8 cellular contexts compared by ENCODE assay signal in the genomic region with DNA sequence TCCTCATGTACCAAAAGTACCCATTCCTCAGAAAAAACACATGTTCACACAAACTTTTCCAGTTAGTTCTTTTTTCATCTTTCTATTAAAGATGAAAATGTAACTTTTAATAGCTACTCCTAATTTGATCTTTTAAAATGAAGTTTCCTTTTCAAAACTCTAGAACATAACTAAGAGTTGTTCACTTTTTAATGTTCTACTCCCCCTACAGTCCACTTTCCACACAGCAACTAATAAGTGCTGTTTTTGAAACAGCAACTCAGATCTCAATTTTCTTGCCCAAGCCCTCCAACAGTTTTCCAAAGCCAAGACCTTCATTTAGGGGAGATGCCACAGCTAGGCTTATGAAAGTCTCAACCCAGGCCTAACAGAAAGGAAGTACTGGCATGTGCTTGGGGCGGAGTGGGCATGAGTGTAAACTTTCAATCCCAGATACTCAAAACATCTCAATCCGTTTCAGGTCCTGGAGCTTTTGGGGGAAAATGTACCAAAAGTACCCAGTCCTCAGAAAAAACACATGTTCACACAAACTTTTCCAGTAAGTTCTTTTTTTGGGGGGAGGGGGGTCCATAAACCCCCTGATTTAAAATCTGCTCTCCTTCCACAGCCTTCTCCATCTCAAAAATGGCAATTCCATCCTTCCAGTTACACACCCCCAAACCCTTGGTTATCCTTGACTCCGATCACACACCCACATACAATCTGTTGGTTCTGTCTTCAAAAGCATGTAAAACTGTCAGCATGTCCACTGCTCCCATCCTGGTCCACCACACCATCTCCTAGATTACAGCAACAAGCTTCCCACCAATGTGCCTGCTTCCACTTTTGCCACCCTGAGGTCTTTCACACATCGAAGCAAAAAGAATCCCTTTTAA. TPM values are rescaled to one million over a fixed set of nuclear protein-coding genes. Genes with fewer than 3 reads are reported as not detected.
DNase-seq lines count a peak whose midpoint lies in the region; ATAC-seq, FAIRE-seq and TF ChIP-seq lines count a peak whose summit lies in the region.

No MANE protein-coding gene starts in this region.

- TF ChIP-seq POLR2A in breast epithelium (IDR thresholded peaks at IDR 0.05), result no peak

- peaks cover 7 to 28% of the 10 kb centered on the region in 2 donors for H3K36me3 Mint-ChIP-seq in CD4-positive, alpha-beta memory T cell

- no peaks in the 10 kb centered on the region for H3K27me3 Mint-ChIP-seq in CD4-positive, alpha-beta memory T cell

- H3K4me1 ChIP-seq in CD4-positive, alpha-beta memory T cell (ENCODE audit: insufficient read depth, low read length), result peaks cover 49% of the 10 kb centered on the region
- H3K4me1 ChIP-seq in NT2/D1 (ENCODE audit: insufficient read depth, insufficient read length) (peaks cover 2% of the 10 kb centered on the region), breast epithelium (peaks cover 7 to 12% of the 10 kb centered on the region in 2 donors), lower lobe of right lung (peaks cover 42% of the 10 kb centered on the region)

- peaks cover 11% of the 10 kb centered on the region for H3K36me3 ChIP-seq in CD4-positive, alpha-beta memory T cell (ENCODE audit: insufficient read depth, low read length)
- H3K36me3 ChIP-seq in NT2/D1 (ENCODE audit: insufficient read depth, insufficient read length, low read length) (peaks cover 26% of the 10 kb centered on the region), breast epithelium (no peaks in the 10 kb centered on the region), lower lobe of right lung (peaks cover 10% of the 10 kb centered on the region)

- H3K27me3 ChIP-seq in CD4-positive, alpha-beta memory T cell (ENCODE audit: insufficient read depth, low read length), result no peaks in the 10 kb centered on the region
- no peaks in the 10 kb centered on the region for H3K27me3 ChIP-seq in NT2/D1 (ENCODE audit: insufficient read depth, insufficient read length)
- no peaks in the 10 kb centered on the region for H3K27me3 ChIP-seq in breast epithelium
- no peaks in the 10 kb centered on the region for H3K27me3 ChIP-seq in lower lobe of right lung (ENCODE audit: low read depth)

- H3K27ac Mint-ChIP-seq in CD4-positive, alpha-beta memory T cell, result peak overlapping the region; percentile 92 to 98 (median 96)

- peak overlapping the region; percentile 88 to 93 (median 92) for H3K4me3 Mint-ChIP-seq in CD4-positive, alpha-beta memory T cell

- no peaks in the 10 kb centered on the region for H3K9me3 ChIP-seq in CD4-positive, alpha-beta memory T cell (ENCODE audit: control insufficient read depth in 1 of 2, low read length in 2 of 2)
- H3K9me3 ChIP-seq in NT2/D1 (ENCODE audit: insufficient read depth, low read length) (no peaks in the 10 kb centered on the region), breast epithelium (no peaks in the 10 kb centered on the region), lower lobe of right lung (no peaks in the 10 kb centered on the region)

- peak overlapping the region; percentile 53 for H3K9ac ChIP-seq in NT2/D1 (ENCODE audit: insufficient read length, low read depth)

- H3K4me1 Mint-ChIP-seq in CD4-positive, alpha-beta memory T cell, result peaks cover 42 to 65% (median 49%) of the 10 kb centered on the region in 4 donors

- CTCF ChIA-PET in CD4-positive, alpha-beta memory T cell (lab: Charles Lee; ENCODE audit: partially characterized antibody), result interaction anchor here (0.9 to 7.3 kb wide), 21 partner anchors 9 to 321 kb away, joined by 3 to 168 read pairs (median 6); partner anchors contain the start of genes DYRK1B and PSMC4

- POLR2A ChIA-PET in CD4-positive, alpha-beta memory T cell (lab: Charles Lee; ENCODE audit: partially characterized antibody), result interaction anchor here (1.0 to 6.3 kb wide), 5 partner anchors 10 to 97 kb away, joined by 3 to 96 read pairs (median 4); partner anchors contain the start of gene DYRK1B

- TF ChIP-seq CTCF in breast epithelium (IDR thresholded peaks at IDR 0.05) (peak; percentile 38 to 54 (median 51)), lower lobe of right lung (IDR thresholded peaks at IDR 0.05) (peak; percentile 55)

- no peak overlapping the region for H3K4me3 ChIP-seq in CD4-positive, alpha-beta memory T cell (ENCODE audit: low read length in 2 of 2)
- H3K4me3 ChIP-seq in NT2/D1 (ENCODE audit: insufficient read length, low read depth) (peak overlapping the region; percentile 92), breast epithelium (no peak overlapping the region), lower lobe of right lung (no peak overlapping the region)

- no peak for ATAC-seq in lower lobe of right lung
- no peak for ATAC-seq in HG02840 (IDR thresholded peaks at IDR 0.05; ENCODE audit: low FRiP score, unreplicated experiment)
- ATAC-seq in HG03342 (IDR thresholded peaks at IDR 0.05; ENCODE audit: unreplicated experiment), result no peak

- peak overlapping the region; percentile 86 for H3K27ac ChIP-seq in CD4-positive, alpha-beta memory T cell (ENCODE audit: low read depth, low read length)
- H3K27ac ChIP-seq in breast epithelium (no peak overlapping the region), lower lobe of right lung (no peak overlapping the region)

- DNase-seq in CD4-positive, alpha-beta memory T cell, result peak; percentile 45 to 54 (median 53)
- no peak for DNase-seq in GM18507 (ENCODE audit: extremely low spot score, insufficient read length, low read depth)
- DNase-seq in NT2/D1 (ENCODE audit: low read depth, low spot score), result no peak
- no peak for DNase-seq in breast epithelium (ENCODE audit: low spot score in 2 of 2)
- no peak for DNase-seq in lower lobe of right lung
- no peak for DNase-seq in 8988T

- intact Hi-C loops in CD4-positive, alpha-beta memory T cell (cut with micrococcal nuclease), result loop anchor here (1.0 to 5.0 kb wide), 3 partner anchors 51 to 172 kb away; no protein-coding TSS in a partner anchor
- intact Hi-C loops in breast epithelium (cut with DNase I; ENCODE audit: low total_unique reads) (no loop called here), lower lobe of right lung (cut with DNase I) (no loop called here)

- peaks cover 0 to 1% (median 0%) of the 10 kb centered on the region in 8 donors for H3K9me3 Mint-ChIP-seq in CD4-positive, alpha-beta memory T cell

- peak; percentile 56 for FAIRE-seq in GM18507 (lab: Jason Lieb, UNC)

RNA-seq across cellular contexts. Expression of gene FBL, which starts 2.0 kb away (rescaled TPM):
- 100 to 1,000 TPM; 282 to 295 TPM for total RNA-seq in CD4-positive, alpha-beta memory T cell
- polyA plus RNA-seq in CD4-positive, alpha-beta memory T cell, result 100 to 1,000 TPM; 173 to 174 TPM
- total RNA-seq in breast epithelium, result 100 to 1,000 TPM; 111 to 217 (median 145) TPM
- total RNA-seq in lower lobe of right lung, result 117 TPM

RNA-seq across cellular contexts. Expression of gene DYRK1B, which starts 10.2 kb away (rescaled TPM):
- total RNA-seq in CD4-positive, alpha-beta memory T cell, result 10 to 100 TPM; 28.4 to 30.9 TPM
- polyA plus RNA-seq in CD4-positive, alpha-beta memory T cell, result 10 to 100 TPM in 1 of 2 donors, 1 to 10 TPM in 1; 7.0 to 15.0 TPM
- total RNA-seq in breast epithelium (10 to 100 TPM in 1 of 3 donors, 1 to 10 TPM in 2; 6.2 to 12.1 (median 7.0) TPM), lower lobe of right lung (28.4 TPM)

Comparison
In these comparisons a context has a peak if more than half of its experiments do, and no peak if none do; other contexts are left out.
1. DNase-seq: peak in CD4-positive, alpha-beta memory T cell (5 of 5); none in GM18507 (single experiment), NT2/D1 (single experiment), breast epithelium (0 of 2), lower lobe of right lung (single experiment) and 8988T (single experiment).